Comparison of ENCODE assay signal across 19 cellular contexts in genomic region chr15:72304596-72304995, GRCh38. TPM values are rescaled to one million over a fixed set of nuclear protein-coding genes. Genes with fewer than 3 reads are reported as not detected.
"Had no signal": no experiment of that assay in that cellular context is flagged by ENCODE, and none has a peak within 500 bp of the region (broad histone marks: within the 10 kb centered on the region; RNA-seq: fewer than 3 reads in every experiment).

No MANE protein-coding gene starts in this region.

- H3K4me1 ChIP-seq: foreskin keratinocyte, neural progenitor cell, pancreas, suprapubic skin, thyroid gland had no signal

- H3K27ac ChIP-seq: foreskin keratinocyte, hepatocyte, neural progenitor cell, pancreas, suprapubic skin, thyroid gland had no signal

- H3K27me3 Mint-ChIP-seq: dendritic cell treated with granulocyte-macrophage colony-stimulating factor and Interleukin-4, amounts not matched to agents 40 ng/mL and 50 ng/mL, for 4 days; effector memory CD8-positive, alpha-beta T cell had no signal

- H3K9me3 ChIP-seq: pancreas, suprapubic skin, thyroid gland had no signal

- H2AFZ ChIP-seq: hepatocyte, neural progenitor cell had no signal

- H3K36me3 Mint-ChIP-seq: natural killer cell; neural progenitor cell; stimulated activated effector memory CD8-positive, alpha-beta T cell treated with anti-CD3 and anti-CD28 coated beads, Interleukin-12 subunit alpha, Interleukin-12 subunit beta, amount 100 ng/mL, for 72 hours; type B pancreatic cell had no signal

- H3K9ac ChIP-seq: neural progenitor cell had no signal

- H3K4me3 ChIP-seq: hepatocyte, neural progenitor cell, pancreas, suprapubic skin, thyroid gland had no signal

- H3K4me3 Mint-ChIP-seq: dendritic cell treated with granulocyte-macrophage colony-stimulating factor and Interleukin-4, amounts not matched to agents 40 ng/mL and 50 ng/mL, for 4 days; effector memory CD8-positive, alpha-beta T cell; natural killer cell; neural progenitor cell; stimulated activated effector memory CD8-positive, alpha-beta T cell treated with anti-CD3 and anti-CD28 coated beads, Interleukin-12 subunit alpha, Interleukin-12 subunit beta, amount 100 ng/mL, for 72 hours; type B pancreatic cell had no signal

- H3K27me3 ChIP-seq: pancreas, suprapubic skin, thyroid gland had no signal

- H3K36me3 ChIP-seq: neural progenitor cell, pancreas, suprapubic skin, thyroid gland had no signal

- ATAC-seq: effector memory CD8-positive, alpha-beta T cell; foreskin keratinocyte; left colon; left ventricle myocardium superior; natural killer cell; pancreas; right cardiac atrium; stimulated activated effector memory CD8-positive, alpha-beta T cell treated with anti-CD3 and anti-CD28 coated beads, Interleukin-12 subunit alpha, Interleukin-12 subunit beta, amount 100 ng/mL, for 72 hours; stimulated activated naive CD8-positive, alpha-beta T cell treated with anti-CD3 and anti-CD28 coated beads, Interleukin-15, Interleukin-2, amounts not matched to agents 100 U/mL and 50 U/mL, for 24 hours had no signal

- H3K27ac Mint-ChIP-seq: dendritic cell treated with granulocyte-macrophage colony-stimulating factor and Interleukin-4, amounts not matched to agents 40 ng/mL and 50 ng/mL, for 4 days; neural progenitor cell; progenitor cell of endocrine pancreas; stimulated activated effector memory CD8-positive, alpha-beta T cell treated with anti-CD3 and anti-CD28 coated beads, Interleukin-12 subunit alpha, Interleukin-12 subunit beta, amount 100 ng/mL, for 72 hours; type B pancreatic cell had no signal

- H3K4me2 ChIP-seq: hepatocyte, neural progenitor cell had no signal

- DNase-seq: effector memory CD8-positive, alpha-beta T cell; foreskin keratinocyte; left colon; left ventricle myocardium superior; natural killer cell; pancreas; right cardiac atrium; stimulated activated CD4-positive, alpha-beta T cell treated with anti-CD3 and anti-CD28 coated beads, Interleukin-4, amount 100 ng/mL, for 1 hour; stimulated activated CD8-positive, alpha-beta memory T cell treated with anti-CD3 and anti-CD28 coated beads, Interleukin-4, amount 100 ng/mL, for 48 hours; stimulated activated naive CD8-positive, alpha-beta T cell treated with anti-CD3 and anti-CD28 coated beads, Interleukin-15, Interleukin-2, amounts not matched to agents 100 U/mL and 50 U/mL, for 24 hours; thyroid gland had no signal

- H3K9me3 Mint-ChIP-seq: dendritic cell treated with granulocyte-macrophage colony-stimulating factor and Interleukin-4, amounts not matched to agents 40 ng/mL and 50 ng/mL, for 4 days; effector memory CD8-positive, alpha-beta T cell; natural killer cell; neural progenitor cell; stimulated activated effector memory CD8-positive, alpha-beta T cell treated with anti-CD3 and anti-CD28 coated beads, Interleukin-12 subunit alpha, Interleukin-12 subunit beta, amount 100 ng/mL, for 72 hours; type B pancreatic cell had no signal

- H3K79me2 ChIP-seq: hepatocyte had no signal

RNA-seq across cellular contexts. Expression of gene CELF6, which starts 15.4 kb away (rescaled TPM):
- total RNA-seq: epithelial cell of proximal tubule had no signal
